ENCODE assay signal across 1 cellular context in the genomic region with DNA sequence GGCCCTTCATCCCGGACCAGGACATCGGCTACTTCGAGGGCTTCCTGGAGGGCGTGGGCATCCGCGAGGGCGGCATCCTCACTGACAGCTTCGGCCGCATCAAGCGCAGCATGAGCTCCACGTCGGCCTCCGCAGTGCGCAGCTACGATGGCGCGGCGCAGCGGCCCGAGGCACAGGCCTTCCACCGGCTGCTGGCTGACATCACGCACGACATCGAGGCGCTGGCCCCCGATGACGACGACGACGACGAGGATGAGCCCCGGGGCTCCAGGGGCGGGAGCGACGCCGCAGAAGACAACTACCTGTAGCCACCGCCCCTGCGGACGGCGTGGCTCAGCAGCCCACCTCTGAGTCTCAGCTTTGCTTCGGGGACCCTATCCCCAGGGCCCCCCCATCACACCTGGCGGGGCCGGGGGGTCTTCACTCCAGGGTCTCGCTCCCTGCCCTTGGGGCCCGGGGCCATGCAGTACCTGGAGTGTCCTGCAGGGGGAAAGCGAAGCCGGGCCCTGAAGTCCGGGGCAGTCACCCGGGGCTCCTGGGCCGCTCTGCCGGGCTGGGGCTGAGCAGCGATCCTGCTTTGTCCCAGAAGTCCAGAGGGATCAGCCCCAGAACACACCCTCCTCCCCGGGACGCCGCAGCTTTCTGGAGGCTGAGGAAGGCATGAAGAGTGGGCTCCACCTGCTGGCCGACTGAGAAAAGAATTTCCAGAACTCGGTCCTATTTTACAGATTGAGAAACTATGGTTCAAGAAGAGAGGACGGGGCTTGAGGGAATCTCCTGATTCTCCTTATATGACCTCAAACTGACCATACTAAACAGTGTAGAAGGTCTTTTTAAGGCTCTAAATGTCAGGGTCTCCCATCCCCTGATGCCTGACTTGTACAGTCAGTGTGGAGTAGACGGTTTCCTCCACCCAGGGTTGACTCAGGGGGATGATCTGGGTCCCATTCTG.
TF ChIP-seq lines count a peak whose summit lies in the region.

No MANE protein-coding gene starts in this region.

TF ChIP-seq in GM12878, 131 proteins besides CTCF, POLR2A, EP300 and RAD21 (continued from another document):
- TF ChIP-seq NFIC (IDR thresholded peaks at IDR 0.05; ENCODE audit: low read depth, low read length) (no peak), SIN3A (IDR thresholded peaks at IDR 0.05; ENCODE audit: low read depth, low read length) (no peak), RB1 (IDR thresholded peaks at IDR 0.05; ENCODE audit: borderline replicate concordance) (0 out of 2 replicates have a peak, but pooled peaks have one; percentile 70), CREM (IDR thresholded peaks at IDR 0.05; ENCODE audit: low read depth) (no peak), MEF2A (IDR thresholded peaks at IDR 0.05; ENCODE audit: insufficient read depth, low read depth, low read length) (no peak), STAT1 (conservative IDR thresholded peaks at IDR 0.05) (peak; percentile 78; the same call in 1 of the 2 replicates), YY1 (IDR thresholded peaks at IDR 0.05; ENCODE audit: low read depth, low read length) (peak; percentile 57), DPF2 (IDR thresholded peaks at IDR 0.05) (0 out of 2 replicates have a peak, but pooled peaks have one; percentile 35), POLR2AphosphoS2 (IDR thresholded peaks at IDR 0.05; ENCODE audit: low read depth, low read length) (no peak), MEF2B (IDR thresholded peaks at IDR 0.05; ENCODE audit: partially characterized antibody, poor library complexity, severe bottlenecking) (peak; percentile 31), MXI1 (IDR thresholded peaks at IDR 0.05; ENCODE audit: low read depth, low read length) (no peak), ZNF24 (IDR thresholded peaks at IDR 0.05) (0 out of 2 replicates have a peak, but pooled peaks have one; percentile 12), ZNF274 (IDR thresholded peaks at IDR 0.05; ENCODE audit: insufficient read depth, insufficient read length) (no peak), HDAC6 (IDR thresholded peaks at IDR 0.05; ENCODE audit: unreplicated experiment) (no peak), NR2C2 (IDR thresholded peaks at IDR 0.05; ENCODE audit: borderline replicate concordance, control insufficient read depth, insufficient read length, low read depth) (no peak), RFX5 (IDR thresholded peaks at IDR 0.05; ENCODE audit: low read depth, low read length) (no peak), NBN (IDR thresholded peaks at IDR 0.05) (0 out of 2 replicates have a peak, but pooled peaks have one; percentile 43), PML (IDR thresholded peaks at IDR 0.05; ENCODE audit: low read length) (no peak), STAT3 (IDR thresholded peaks at IDR 0.05; ENCODE audit: low read depth, low read length) (no peak), IKZF1 (conservative IDR thresholded peaks at IDR 0.05) (peak; percentile 59), BACH1 (IDR thresholded peaks at IDR 0.05; ENCODE audit: borderline replicate concordance) (0 out of 2 replicates have a peak, but pooled peaks have one; percentile 23), SMAD5 (IDR thresholded peaks at IDR 0.05; ENCODE audit: low read depth) (no peak), KAT2A (conservative IDR thresholded peaks at IDR 0.05; ENCODE audit: control insufficient read depth, low read depth, low read length) (no peak), MLLT1 (IDR thresholded peaks at IDR 0.05) (0 out of 2 replicates have a peak, but pooled peaks have one; percentile 30), SMC3 (IDR thresholded peaks at IDR 0.05; ENCODE audit: borderline replicate concordance, low read length) (peak; percentile 78), KDM1A (IDR thresholded peaks at IDR 0.05; ENCODE audit: borderline replicate concordance) (no peak), PAX8 (IDR thresholded peaks at IDR 0.05) (no peak), SMARCA5 (IDR thresholded peaks at IDR 0.05) (peak; percentile 95)
- TF ChIP-seq, protein P1, sequence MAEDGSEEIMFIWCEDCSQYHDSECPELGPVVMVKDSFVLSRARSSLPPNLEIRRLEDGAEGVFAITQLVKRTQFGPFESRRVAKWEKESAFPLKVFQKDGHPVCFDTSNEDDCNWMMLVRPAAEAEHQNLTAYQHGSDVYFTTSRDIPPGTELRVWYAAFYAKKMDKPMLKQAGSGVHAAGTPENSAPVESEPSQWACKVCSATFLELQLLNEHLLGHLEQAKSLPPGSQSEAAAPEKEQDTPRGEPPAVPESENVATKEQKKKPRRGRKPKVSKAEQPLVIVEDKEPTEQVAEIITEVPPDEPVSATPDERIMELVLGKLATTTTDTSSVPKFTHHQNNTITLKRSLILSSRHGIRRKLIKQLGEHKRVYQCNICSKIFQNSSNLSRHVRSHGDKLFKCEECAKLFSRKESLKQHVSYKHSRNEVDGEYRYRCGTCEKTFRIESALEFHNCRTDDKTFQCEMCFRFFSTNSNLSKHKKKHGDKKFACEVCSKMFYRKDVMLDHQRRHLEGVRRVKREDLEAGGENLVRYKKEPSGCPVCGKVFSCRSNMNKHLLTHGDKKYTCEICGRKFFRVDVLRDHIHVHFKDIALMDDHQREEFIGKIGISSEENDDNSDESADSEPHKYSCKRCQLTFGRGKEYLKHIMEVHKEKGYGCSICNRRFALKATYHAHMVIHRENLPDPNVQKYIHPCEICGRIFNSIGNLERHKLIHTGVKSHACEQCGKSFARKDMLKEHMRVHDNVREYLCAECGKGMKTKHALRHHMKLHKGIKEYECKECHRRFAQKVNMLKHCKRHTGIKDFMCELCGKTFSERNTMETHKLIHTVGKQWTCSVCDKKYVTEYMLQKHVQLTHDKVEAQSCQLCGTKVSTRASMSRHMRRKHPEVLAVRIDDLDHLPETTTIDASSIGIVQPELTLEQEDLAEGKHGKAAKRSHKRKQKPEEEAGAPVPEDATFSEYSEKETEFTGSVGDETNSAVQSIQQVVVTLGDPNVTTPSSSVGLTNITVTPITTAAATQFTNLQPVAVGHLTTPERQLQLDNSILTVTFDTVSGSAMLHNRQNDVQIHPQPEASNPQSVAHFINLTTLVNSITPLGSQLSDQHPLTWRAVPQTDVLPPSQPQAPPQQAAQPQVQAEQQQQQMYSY (CRISPR knock-in tag; IDR thresholded peaks at IDR 0.05) = no peak
- TF ChIP-seq, protein P2, sequence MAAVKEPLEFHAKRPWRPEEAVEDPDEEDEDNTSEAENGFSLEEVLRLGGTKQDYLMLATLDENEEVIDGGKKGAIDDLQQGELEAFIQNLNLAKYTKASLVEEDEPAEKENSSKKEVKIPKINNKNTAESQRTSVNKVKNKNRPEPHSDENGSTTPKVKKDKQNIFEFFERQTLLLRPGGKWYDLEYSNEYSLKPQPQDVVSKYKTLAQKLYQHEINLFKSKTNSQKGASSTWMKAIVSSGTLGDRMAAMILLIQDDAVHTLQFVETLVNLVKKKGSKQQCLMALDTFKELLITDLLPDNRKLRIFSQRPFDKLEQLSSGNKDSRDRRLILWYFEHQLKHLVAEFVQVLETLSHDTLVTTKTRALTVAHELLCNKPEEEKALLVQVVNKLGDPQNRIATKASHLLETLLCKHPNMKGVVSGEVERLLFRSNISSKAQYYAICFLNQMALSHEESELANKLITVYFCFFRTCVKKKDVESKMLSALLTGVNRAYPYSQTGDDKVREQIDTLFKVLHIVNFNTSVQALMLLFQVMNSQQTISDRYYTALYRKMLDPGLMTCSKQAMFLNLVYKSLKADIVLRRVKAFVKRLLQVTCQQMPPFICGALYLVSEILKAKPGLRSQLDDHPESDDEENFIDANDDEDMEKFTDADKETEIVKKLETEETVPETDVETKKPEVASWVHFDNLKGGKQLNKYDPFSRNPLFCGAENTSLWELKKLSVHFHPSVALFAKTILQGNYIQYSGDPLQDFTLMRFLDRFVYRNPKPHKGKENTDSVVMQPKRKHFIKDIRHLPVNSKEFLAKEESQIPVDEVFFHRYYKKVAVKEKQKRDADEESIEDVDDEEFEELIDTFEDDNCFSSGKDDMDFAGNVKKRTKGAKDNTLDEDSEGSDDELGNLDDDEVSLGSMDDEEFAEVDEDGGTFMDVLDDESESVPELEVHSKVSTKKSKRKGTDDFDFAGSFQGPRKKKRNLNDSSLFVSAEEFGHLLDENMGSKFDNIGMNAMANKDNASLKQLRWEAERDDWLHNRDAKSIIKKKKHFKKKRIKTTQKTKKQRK (IDR thresholded peaks at IDR 0.05; ENCODE audit: low read depth, low read length) = no peak
- TF ChIP-seq, protein P3, sequence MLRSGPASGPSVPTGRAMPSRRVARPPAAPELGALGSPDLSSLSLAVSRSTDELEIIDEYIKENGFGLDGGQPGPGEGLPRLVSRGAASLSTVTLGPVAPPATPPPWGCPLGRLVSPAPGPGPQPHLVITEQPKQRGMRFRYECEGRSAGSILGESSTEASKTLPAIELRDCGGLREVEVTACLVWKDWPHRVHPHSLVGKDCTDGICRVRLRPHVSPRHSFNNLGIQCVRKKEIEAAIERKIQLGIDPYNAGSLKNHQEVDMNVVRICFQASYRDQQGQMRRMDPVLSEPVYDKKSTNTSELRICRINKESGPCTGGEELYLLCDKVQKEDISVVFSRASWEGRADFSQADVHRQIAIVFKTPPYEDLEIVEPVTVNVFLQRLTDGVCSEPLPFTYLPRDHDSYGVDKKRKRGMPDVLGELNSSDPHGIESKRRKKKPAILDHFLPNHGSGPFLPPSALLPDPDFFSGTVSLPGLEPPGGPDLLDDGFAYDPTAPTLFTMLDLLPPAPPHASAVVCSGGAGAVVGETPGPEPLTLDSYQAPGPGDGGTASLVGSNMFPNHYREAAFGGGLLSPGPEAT (IDR thresholded peaks at IDR 0.05; ENCODE audit: low read depth) = 0 out of 2 replicates have a peak, but pooled peaks have one; percentile 15
- TF ChIP-seq, protein P4, sequence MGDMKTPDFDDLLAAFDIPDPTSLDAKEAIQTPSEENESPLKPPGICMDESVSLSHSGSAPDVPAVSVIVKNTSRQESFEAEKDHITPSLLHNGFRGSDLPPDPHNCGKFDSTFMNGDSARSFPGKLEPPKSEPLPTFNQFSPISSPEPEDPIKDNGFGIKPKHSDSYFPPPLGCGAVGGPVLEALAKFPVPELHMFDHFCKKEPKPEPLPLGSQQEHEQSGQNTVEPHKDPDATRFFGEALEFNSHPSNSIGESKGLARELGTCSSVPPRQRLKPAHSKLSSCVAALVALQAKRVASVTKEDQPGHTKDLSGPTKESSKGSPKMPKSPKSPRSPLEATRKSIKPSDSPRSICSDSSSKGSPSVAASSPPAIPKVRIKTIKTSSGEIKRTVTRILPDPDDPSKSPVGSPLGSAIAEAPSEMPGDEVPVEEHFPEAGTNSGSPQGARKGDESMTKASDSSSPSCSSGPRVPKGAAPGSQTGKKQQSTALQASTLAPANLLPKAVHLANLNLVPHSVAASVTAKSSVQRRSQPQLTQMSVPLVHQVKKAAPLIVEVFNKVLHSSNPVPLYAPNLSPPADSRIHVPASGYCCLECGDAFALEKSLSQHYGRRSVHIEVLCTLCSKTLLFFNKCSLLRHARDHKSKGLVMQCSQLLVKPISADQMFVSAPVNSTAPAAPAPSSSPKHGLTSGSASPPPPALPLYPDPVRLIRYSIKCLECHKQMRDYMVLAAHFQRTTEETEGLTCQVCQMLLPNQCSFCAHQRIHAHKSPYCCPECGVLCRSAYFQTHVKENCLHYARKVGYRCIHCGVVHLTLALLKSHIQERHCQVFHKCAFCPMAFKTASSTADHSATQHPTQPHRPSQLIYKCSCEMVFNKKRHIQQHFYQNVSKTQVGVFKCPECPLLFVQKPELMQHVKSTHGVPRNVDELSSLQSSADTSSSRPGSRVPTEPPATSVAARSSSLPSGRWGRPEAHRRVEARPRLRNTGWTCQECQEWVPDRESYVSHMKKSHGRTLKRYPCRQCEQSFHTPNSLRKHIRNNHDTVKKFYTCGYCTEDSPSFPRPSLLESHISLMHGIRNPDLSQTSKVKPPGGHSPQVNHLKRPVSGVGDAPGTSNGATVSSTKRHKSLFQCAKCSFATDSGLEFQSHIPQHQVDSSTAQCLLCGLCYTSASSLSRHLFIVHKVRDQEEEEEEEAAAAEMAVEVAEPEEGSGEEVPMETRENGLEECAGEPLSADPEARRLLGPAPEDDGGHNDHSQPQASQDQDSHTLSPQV (IDR thresholded peaks at IDR 0.05) = peak; percentile 90
